In genomic region chr3:128707935-128708494, GRCh38 we compare ENCODE assay signal across 20 cellular contexts. TPM values are rescaled to one million over a fixed set of nuclear protein-coding genes. Genes with fewer than 3 reads are reported as not detected.
DNase-seq lines count a peak whose midpoint lies in the region; ATAC-seq and TF ChIP-seq lines count a peak whose summit lies in the region.
"Had no signal": no experiment of that assay in that cellular context is flagged by ENCODE, and none has a peak within 500 bp of the region (broad histone marks: within the 10 kb centered on the region; RNA-seq: fewer than 3 reads in every experiment).

No MANE protein-coding gene starts in this region.

- no peaks in the 10 kb centered on the region for H3K36me3 ChIP-seq in gastrocnemius medialis
- H3K36me3 ChIP-seq: HAP-1 had no signal

- in situ Hi-C loops in gastrocnemius medialis (cut with MboI; ENCODE audit: low sequenced_read_pairs in 4 of 4): no loop called here

- H3K27ac ChIP-seq in gastrocnemius medialis: peak overlapping the region; percentile 78 to 87 (median 85)
- H3K27ac ChIP-seq: 22Rv1, C4-2B, GM23248 had no signal

- no peaks in the 10 kb centered on the region for H3K27me3 ChIP-seq in gastrocnemius medialis

- no peak for TF ChIP-seq POLR2A in gastrocnemius medialis (IDR thresholded peaks at IDR 0.05)

- intact Hi-C loops in gastrocnemius medialis (cut with DNase I; ENCODE audit: low total_unique reads): loop anchor here (2.0 kb wide), 1 partner anchor 17 kb away; no protein-coding TSS in a partner anchor

- DNase-seq in NCI-H2171 treated with DMSO at 0.1 percent for 48 hours (lab: John Stamatoyannopoulos, UW) (peak; percentile 9), NCI-H2171 (lab: John Stamatoyannopoulos, UW) (no peak), NCI-H146 treated with DMSO at 0.1 percent for 48 hours (lab: John Stamatoyannopoulos, UW; ENCODE audit: unreplicated experiment) (peak; percentile 26), left kidney (ENCODE audit: low read depth, low spot score) (peak; percentile 37), gastrocnemius medialis (no peak), foreskin fibroblast (no peak)
- DNase-seq: AML-193, GM23248, KG1, MV-4-11, NCI-H1417, NCI-H1930, NCI-H774, Right ventricle myocardium superior, SK-N-SH had no signal

- TF ChIP-seq CTCF in gastrocnemius medialis (IDR thresholded peaks at IDR 0.05 in 4 of 5, conservative IDR thresholded peaks at IDR 0.05 in 1 of 5) (no peak), foreskin fibroblast (IDR thresholded peaks at IDR 0.05; ENCODE audit: low read depth, low read length) (no peak)

- no peak overlapping the region for H3K4me3 ChIP-seq in gastrocnemius medialis
- H3K4me3 ChIP-seq in foreskin fibroblast (ENCODE audit: low read depth in 1 of 2, low read length in 2 of 2): no peak overlapping the region
- H3K4me3 ChIP-seq: GM23248, HAP-1 had no signal

- ATAC-seq in gastrocnemius medialis: peak in 1 of 2 donors; percentile 18
- no peak for ATAC-seq in SK-N-SH treated with all-trans-retinoic acid at 6 μM for 48 hours
- ATAC-seq in GM21717 (IDR thresholded peaks at IDR 0.05; ENCODE audit: unreplicated experiment): no peak

- peaks cover 9 to 15% of the 10 kb centered on the region in 2 donors for H3K4me1 ChIP-seq in gastrocnemius medialis
- H3K4me1 ChIP-seq: HAP-1 had no signal

- H3K9me3 ChIP-seq in gastrocnemius medialis: no peaks in the 10 kb centered on the region
- H3K9me3 ChIP-seq: HAP-1, SK-N-SH had no signal

TF ChIP-seq in SK-N-SH treated with all-trans-retinoic acid at 6 μM for 48 hours, 23 proteins besides CTCF, POLR2A, EP300 and RAD21:
- no peak for TF ChIP-seq ZFP3 (CRISPR knock-in tag; IDR thresholded peaks at IDR 0.05)
- TF ChIP-seq OSR1 (CRISPR knock-in tag; IDR thresholded peaks at IDR 0.05): no peak
- TF ChIP-seq ISL1 (CRISPR knock-in tag; IDR thresholded peaks at IDR 0.05): no peak
- TF ChIP-seq TCF4 (CRISPR knock-in tag; IDR thresholded peaks at IDR 0.05; ENCODE audit: borderline replicate concordance): no peak
- TF ChIP-seq CSDC2 (CRISPR knock-in tag; IDR thresholded peaks at IDR 0.05): no peak
- no peak for TF ChIP-seq ZC3H10 (CRISPR knock-in tag; IDR thresholded peaks at IDR 0.05)
- TF ChIP-seq CREB5 (CRISPR knock-in tag; IDR thresholded peaks at IDR 0.05; ENCODE audit: low read depth): no peak
- TF ChIP-seq TSHZ2 (CRISPR knock-in tag; IDR thresholded peaks at IDR 0.05): no peak
- TF ChIP-seq GLIS3 (CRISPR knock-in tag; IDR thresholded peaks at IDR 0.05): no peak
- no peak for TF ChIP-seq ZNF565 (CRISPR knock-in tag; conservative IDR thresholded peaks at IDR 0.05; ENCODE audit: low read depth)
- no peak for TF ChIP-seq TOX (CRISPR knock-in tag; IDR thresholded peaks at IDR 0.05; ENCODE audit: borderline replicate concordance)
- no peak for TF ChIP-seq ZNF70 (CRISPR knock-in tag; IDR thresholded peaks at IDR 0.05)
- no peak for TF ChIP-seq SNAI2 (CRISPR knock-in tag; IDR thresholded peaks at IDR 0.05)
- no peak for TF ChIP-seq ESRRG (CRISPR knock-in tag; IDR thresholded peaks at IDR 0.05)
- no peak for TF ChIP-seq PPARA (CRISPR knock-in tag; IDR thresholded peaks at IDR 0.05; ENCODE audit: borderline replicate concordance)
- TF ChIP-seq BACH2 (CRISPR knock-in tag; IDR thresholded peaks at IDR 0.05; ENCODE audit: borderline replicate concordance): no peak
- no peak for TF ChIP-seq CSRNP3 (CRISPR knock-in tag; IDR thresholded peaks at IDR 0.05)

RNA-seq across cellular contexts. Expression of gene RAB7A, which starts 18.0 kb away (rescaled TPM):
- 100 to 1,000 TPM; 102 to 190 (median 149) TPM for total RNA-seq in gastrocnemius medialis

RNA-seq across cellular contexts. Expression of gene RPN1, which starts 57.4 kb away (rescaled TPM):
- total RNA-seq in gastrocnemius medialis: 100 to 1,000 TPM; 197 to 219 (median 212) TPM

Comparison
In these comparisons a context has a peak if more than half of its experiments do, and no peak if none do; other contexts are left out.
1. DNase-seq: peak in NCI-H2171 treated with DMSO at 0.1 percent for 48 hours (single experiment), NCI-H146 treated with DMSO at 0.1 percent for 48 hours (single experiment) and left kidney (single experiment); none in NCI-H2171 (single experiment), gastrocnemius medialis (0 of 2) and foreskin fibroblast (0 of 2).